Comparison of ENCODE assay signal across 1 cellular context in the genomic region with DNA sequence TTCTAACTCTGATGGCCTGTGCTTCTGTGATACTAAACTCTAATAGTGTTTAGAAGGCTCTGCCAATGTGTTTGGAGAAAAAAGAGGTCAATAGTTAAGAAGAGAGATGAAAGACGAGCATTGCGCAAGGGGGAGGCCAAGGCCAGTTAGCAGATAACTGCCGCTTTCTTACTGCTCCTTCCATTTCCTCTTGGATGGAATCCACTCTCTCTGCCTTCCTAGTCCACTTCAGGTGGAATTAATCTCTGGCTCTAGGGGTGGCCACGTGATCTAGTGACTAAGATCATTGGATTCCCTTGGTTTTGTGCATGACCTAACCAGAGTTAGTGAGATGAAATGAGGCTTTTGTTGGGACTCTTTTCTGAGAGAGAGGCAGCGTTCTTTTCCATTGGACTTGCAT.
TF ChIP-seq lines count a peak whose summit lies in the region.

No MANE protein-coding gene starts in this region.

TF ChIP-seq in H1, 55 proteins besides CTCF, POLR2A, EP300 and RAD21 (continued from another document):
- TF ChIP-seq CHD7 (IDR thresholded peaks at IDR 0.05; ENCODE audit: insufficient replicate concordance, low read length) (no peak), ASH2L (IDR thresholded peaks at IDR 0.05; ENCODE audit: low read length) (no peak), TBP (IDR thresholded peaks at IDR 0.05; ENCODE audit: low read depth, low read length) (no peak), CEBPB (IDR thresholded peaks at IDR 0.05; ENCODE audit: low read depth, low read length) (peak; percentile 68; the same call in 1 of the 2 replicates)
